8 cellular contexts compared by ENCODE assay signal in genomic region chr12:75526655-75527511, GRCh38. TPM values are rescaled to one million over a fixed set of nuclear protein-coding genes. Genes with fewer than 3 reads are reported as not detected.
DNase-seq lines count a peak whose midpoint lies in the region; ATAC-seq and TF ChIP-seq lines count a peak whose summit lies in the region.

No MANE protein-coding gene starts in this region.

- CTCF ChIA-PET in Caco-2 (lab: Charles Lee): interaction anchor here (0.6 to 3.4 kb wide), 5 partner anchors 84 to 942 kb away, joined by 3 to 18 read pairs (median 5); partner anchors contain the start of gene PHLDA1

- intact Hi-C loops in Caco-2 (cut with micrococcal nuclease; ENCODE audit: unreplicated experiment): loop anchor here (1.0 to 5.0 kb wide), 6 partner anchors 84 to 820 kb away; partner anchors contain the start of gene BBS10

- TF ChIP-seq CTCF in Caco-2 (IDR thresholded peaks at IDR 0.05; ENCODE audit: insufficient read depth in 1 of 2, low read depth in 1 of 2, low read length in 1 of 2, severe bottlenecking in 1 of 2, unreplicated experiment in 1 of 2) (peak; percentile 75 to 77), osteocyte (IDR thresholded peaks at IDR 0.05) (peak; percentile 79)

- DNase-seq in Caco-2 (peak; percentile 28 to 37), NCI-H187 (lab: John Stamatoyannopoulos, UW) (peak; percentile 14 to 20), fibroblast of peridontal ligament (ENCODE audit: extremely low read depth) (peak; percentile 86), osteocyte (ENCODE audit: extremely low spot score, unreplicated experiment) (no peak)
- DNase-seq in T-helper 2 cell treated with Interferon-gamma antibody and Interleukin-4, amounts not matched to agents 5 μg/mL and 100 μg/mL, for 36 hours (ENCODE audit: low spot score): peak; percentile 25
- DNase-seq in activated CD4-positive, CD25-positive, alpha-beta regulatory T cell treated with anti-CD3 and anti-CD28 coated beads, Interleukin-2, amount 50 U/mL, for 72 hours: no peak

- H3K9me3 Mint-ChIP-seq in Caco-2 (ENCODE audit: unreplicated experiment): peaks cover 6% of the 10 kb centered on the region
- H3K9me3 Mint-ChIP-seq in T-helper 2 cell treated with Interferon-gamma antibody and Interleukin-4, amounts not matched to agents 5 μg/mL and 100 μg/mL, for 36 hours: no peaks in the 10 kb centered on the region
- H3K9me3 Mint-ChIP-seq in osteocyte (ENCODE audit: unreplicated experiment): no peaks in the 10 kb centered on the region

- ATAC-seq in GM18909 (IDR thresholded peaks at IDR 0.05; ENCODE audit: poor library complexity, unreplicated experiment) (peak; percentile 98), HG03039 (IDR thresholded peaks at IDR 0.05; ENCODE audit: unreplicated experiment) (peak; percentile 94)

- no peaks in the 10 kb centered on the region for H3K36me3 Mint-ChIP-seq in Caco-2 (ENCODE audit: insufficient read depth, unreplicated experiment)
- H3K36me3 Mint-ChIP-seq in T-helper 2 cell treated with Interferon-gamma antibody and Interleukin-4, amounts not matched to agents 5 μg/mL and 100 μg/mL, for 36 hours (ENCODE audit: low read depth): no peaks in the 10 kb centered on the region
- no peaks in the 10 kb centered on the region for H3K36me3 Mint-ChIP-seq in osteocyte (ENCODE audit: unreplicated experiment)

- H3K4me3 Mint-ChIP-seq in Caco-2 (ENCODE audit: unreplicated experiment) (no peak overlapping the region), osteocyte (ENCODE audit: unreplicated experiment) (no peak overlapping the region)
- no peak overlapping the region for H3K4me3 Mint-ChIP-seq in T-helper 2 cell treated with Interferon-gamma antibody and Interleukin-4, amounts not matched to agents 5 μg/mL and 100 μg/mL, for 36 hours

- H3K4me3 ChIP-seq in Caco-2 (ENCODE audit: low read depth, low read length): no peak overlapping the region

- peaks cover 17% of the 10 kb centered on the region for H3K4me1 Mint-ChIP-seq in Caco-2 (ENCODE audit: low read depth, unreplicated experiment)
- peaks cover 6% of the 10 kb centered on the region for H3K4me1 Mint-ChIP-seq in T-helper 2 cell treated with Interferon-gamma antibody and Interleukin-4, amounts not matched to agents 5 μg/mL and 100 μg/mL, for 36 hours (ENCODE audit: low read depth)
- peaks cover 4% of the 10 kb centered on the region for H3K4me1 Mint-ChIP-seq in osteocyte (ENCODE audit: unreplicated experiment)

- POLR2A ChIA-PET in Caco-2 (lab: Charles Lee): interaction anchor here (1.2 kb wide), 1 partner anchor 505 kb away, joined by 4 read pairs; the partner anchor contains the start of gene PHLDA1

- no TSS peak for BruUV-seq in Caco-2 (replicated peaks; lab: Mats Ljungman, UMichigan)

- H3K36me3 ChIP-seq in Caco-2 (ENCODE audit: control insufficient read depth, insufficient read depth, low read length): no peaks in the 10 kb centered on the region

- H3K27ac Mint-ChIP-seq in Caco-2 (ENCODE audit: unreplicated experiment) (no peak overlapping the region), osteocyte (ENCODE audit: unreplicated experiment) (no peak overlapping the region)
- no peak overlapping the region for H3K27ac Mint-ChIP-seq in T-helper 2 cell treated with Interferon-gamma antibody and Interleukin-4, amounts not matched to agents 5 μg/mL and 100 μg/mL, for 36 hours

- H3K27me3 ChIP-seq in Caco-2 (replicated peaks; ENCODE audit: control insufficient read depth, insufficient read depth, low read length): no peaks in the 10 kb centered on the region

- H3K9me3 ChIP-seq in Caco-2: no peaks in the 10 kb centered on the region

- H3K4me1 ChIP-seq in Caco-2: no peaks in the 10 kb centered on the region

- peaks cover 2% of the 10 kb centered on the region for H3K27me3 Mint-ChIP-seq in Caco-2 (ENCODE audit: insufficient read depth, unreplicated experiment)
- H3K27me3 Mint-ChIP-seq in T-helper 2 cell treated with Interferon-gamma antibody and Interleukin-4, amounts not matched to agents 5 μg/mL and 100 μg/mL, for 36 hours (ENCODE audit: low read depth): peaks cover 39% of the 10 kb centered on the region
- peaks cover 5% of the 10 kb centered on the region for H3K27me3 Mint-ChIP-seq in osteocyte (ENCODE audit: unreplicated experiment)

RNA-seq across cellular contexts. Expression of gene KRR1, which starts 15.5 kb away (rescaled TPM):
- total RNA-seq in Caco-2 (2022) (73.0 and 73.2 TPM in 2 replicates), osteocyte (47.1 and 52.0 TPM in 2 replicates)

RNA-seq across cellular contexts. Expression of gene GLIPR1, which starts 46.3 kb away (rescaled TPM):
- total RNA-seq in Caco-2 (2022): 1.9 and 3.9 TPM in 2 replicates
- total RNA-seq in osteocyte: 37.8 and 38.9 TPM in 2 replicates

Comparison
In these comparisons a context has a peak if more than half of its experiments do, and no peak if none do; other contexts are left out.
1. DNase-seq: peak in Caco-2 (2 of 2), NCI-H187 (2 of 2), T-helper 2 cell treated with Interferon-gamma antibody and Interleukin-4, amounts not matched to agents 5 μg/mL and 100 μg/mL, for 36 hours (single experiment) and fibroblast of peridontal ligament (single experiment); none in osteocyte (single experiment) and activated CD4-positive, CD25-positive, alpha-beta regulatory T cell treated with anti-CD3 and anti-CD28 coated beads, Interleukin-2, amount 50 U/mL, for 72 hours (single experiment).